In genomic region chr11:131910491-131911387, GRCh38 we compare ENCODE assay signal across 10 cellular contexts.
DNase-seq lines count a peak whose midpoint lies in the region; ATAC-seq and FAIRE-seq lines count a peak whose summit lies in the region.
"Had no signal": no experiment of that assay in that cellular context is flagged by ENCODE, and none has a peak within 500 bp of the region (broad histone marks: within the 10 kb centered on the region; RNA-seq: fewer than 3 reads in every experiment).

No MANE protein-coding gene starts in this region.

- no peaks in the 10 kb centered on the region for H3K36me3 Mint-ChIP-seq in CD8-positive, alpha-beta memory T cell

- DNase-seq in AG20443 (ENCODE audit: low spot score) (peak; percentile 68), MG63 (peak; percentile 53), HuH-7.5 (ENCODE audit: low spot score) (no peak), RCC 7860 (ENCODE audit: low spot score) (no peak)
- no peak for DNase-seq in CD8-positive, alpha-beta memory T cell

- FAIRE-seq in RCC 7860 (lab: Jason Lieb, UNC): no peak
- FAIRE-seq: endometrium had no signal

- H3K4me3 Mint-ChIP-seq in CD8-positive, alpha-beta memory T cell: no peak overlapping the region
- H3K4me3 Mint-ChIP-seq: stimulated activated naive CD8-positive, alpha-beta T cell treated with anti-CD3 and anti-CD28 coated beads, Interleukin-15, Interleukin-2, amounts not matched to agents 100 ng/mL and 50 ng/mL, for 24 hours had no signal

- H3K4me1 ChIP-seq in ectodermal cell (ENCODE audit: control insufficient read depth, insufficient read depth, low read length): no peaks in the 10 kb centered on the region
- H3K4me1 ChIP-seq in mucosa of rectum (ENCODE audit: control insufficient read depth in 2 of 2, insufficient read depth in 2 of 2, low read length in 2 of 2): no peaks in the 10 kb centered on the region
- no peaks in the 10 kb centered on the region for H3K4me1 ChIP-seq in CD8-positive, alpha-beta memory T cell (ENCODE audit: insufficient read depth, low read length)

- peaks cover 0 to 4% (median 0%) of the 10 kb centered on the region in 3 donors for H3K4me1 Mint-ChIP-seq in CD8-positive, alpha-beta memory T cell

- POLR2A ChIA-PET in CD8-positive, alpha-beta memory T cell (lab: Charles Lee): no interaction called here

- H3K36me3 ChIP-seq in MG63: no peaks in the 10 kb centered on the region
- no peaks in the 10 kb centered on the region for H3K36me3 ChIP-seq in ectodermal cell (ENCODE audit: control insufficient read depth, insufficient read depth, low read length)
- H3K36me3 ChIP-seq in mucosa of rectum (ENCODE audit: control insufficient read depth in 2 of 2, insufficient read depth in 2 of 2, low read length in 2 of 2): no peaks in the 10 kb centered on the region
- no peaks in the 10 kb centered on the region for H3K36me3 ChIP-seq in CD8-positive, alpha-beta memory T cell (ENCODE audit: insufficient read depth, low read length)

- WGBS in ectodermal cell, 2 experiments: 0% methylated on average over 110 of the region's 110 CpGs

- H3K9me3 Mint-ChIP-seq in CD8-positive, alpha-beta memory T cell: peaks cover 0 to 14% (median 7%) of the 10 kb centered on the region in 5 donors

- H3K9me3 ChIP-seq in MG63 (no peaks in the 10 kb centered on the region), ectodermal cell (ENCODE audit: control insufficient read depth, low read length) (no peaks in the 10 kb centered on the region), mucosa of rectum (ENCODE audit: control insufficient read depth in 2 of 2, low read length in 2 of 2) (no peaks in the 10 kb centered on the region)
- H3K9me3 ChIP-seq in CD8-positive, alpha-beta memory T cell (ENCODE audit: low read length): no peaks in the 10 kb centered on the region

- no peak overlapping the region for H3K27ac Mint-ChIP-seq in CD8-positive, alpha-beta memory T cell
- H3K27ac Mint-ChIP-seq: stimulated activated naive CD8-positive, alpha-beta T cell treated with anti-CD3 and anti-CD28 coated beads, Interleukin-15, Interleukin-2, amounts not matched to agents 100 ng/mL and 50 ng/mL, for 24 hours had no signal

- peak overlapping the region; percentile 70 for H3K4me3 ChIP-seq in MG63
- H3K4me3 ChIP-seq in ectodermal cell (ENCODE audit: insufficient read depth, low read depth, low read length): peak overlapping the region; percentile 63
- H3K4me3 ChIP-seq in mucosa of rectum (ENCODE audit: low read length in 2 of 2): peak overlapping the region; percentile 25 to 48
- no peak overlapping the region for H3K4me3 ChIP-seq in CD8-positive, alpha-beta memory T cell (ENCODE audit: low read length)

- no peak overlapping the region for H3K9ac ChIP-seq in mucosa of rectum (ENCODE audit: low read depth in 1 of 2, low read length in 2 of 2)

- H3K27me3 Mint-ChIP-seq in CD8-positive, alpha-beta memory T cell: peaks cover 15 to 40% of the 10 kb centered on the region in 2 donors

- H3K27me3 ChIP-seq in MG63: no peaks in the 10 kb centered on the region
- peaks cover 16% of the 10 kb centered on the region for H3K27me3 ChIP-seq in ectodermal cell (ENCODE audit: control insufficient read depth, insufficient read depth, low read length, poor library complexity, severe bottlenecking)
- peaks cover 0 to 3% of the 10 kb centered on the region in 2 donors for H3K27me3 ChIP-seq in mucosa of rectum (ENCODE audit: control insufficient read depth in 2 of 2, insufficient read depth in 2 of 2, low read length in 2 of 2)
- no peaks in the 10 kb centered on the region for H3K27me3 ChIP-seq in CD8-positive, alpha-beta memory T cell (ENCODE audit: insufficient read depth, low read length, poor library complexity, severe bottlenecking)

- no peak for ATAC-seq in HG02884 (IDR thresholded peaks at IDR 0.05; ENCODE audit: unreplicated experiment)

- CTCF ChIA-PET in CD8-positive, alpha-beta memory T cell (lab: Charles Lee): no interaction called here

- H3K27ac ChIP-seq in ectodermal cell (ENCODE audit: insufficient read depth, low read depth, low read length, poor library complexity, severe bottlenecking): no peak overlapping the region
- no peak overlapping the region for H3K27ac ChIP-seq in mucosa of rectum (ENCODE audit: low read depth in 2 of 2, low read length in 2 of 2)
- H3K27ac ChIP-seq in CD8-positive, alpha-beta memory T cell (ENCODE audit: low read depth, low read length): no peak overlapping the region

Comparison
In these comparisons a context has a peak if more than half of its experiments do, and no peak if none do; other contexts are left out.
1. DNase-seq: peak in AG20443 (single experiment) and MG63 (single experiment); none in CD8-positive, alpha-beta memory T cell (0 of 5), HuH-7.5 (single experiment) and RCC 7860 (single experiment).